ENCODE assay signal across 17 cellular contexts in genomic region chr3:79255696-79256095, GRCh38.
DNase-seq lines count a peak whose midpoint lies in the region; ATAC-seq and TF ChIP-seq lines count a peak whose summit lies in the region.
"Had no signal": no experiment of that assay in that cellular context is flagged by ENCODE, and none has a peak within 500 bp of the region (broad histone marks: within the 10 kb centered on the region; RNA-seq: fewer than 3 reads in every experiment).

No MANE protein-coding gene starts in this region.

- no peak overlapping the region for H3K4me3 Mint-ChIP-seq in T-helper 2 cell treated with Interferon-gamma antibody and Interleukin-4, amounts not matched to agents 5 μg/mL and 100 μg/mL, for 36 hours
- no peak overlapping the region for H3K4me3 Mint-ChIP-seq in CD8-positive, alpha-beta memory T cell
- H3K4me3 Mint-ChIP-seq: CD4-positive, alpha-beta memory T cell; T-helper 1 cell treated with Interleukin-12 subunit alpha and Interleukin-12 subunit beta and Interleukin-4 antibody, amounts not matched to agents 30 μg/mL and 1 μg/mL, for 36 hours had no signal

- H3K4me1 ChIP-seq in GM23248 (ENCODE audit: insufficient read depth) (peaks cover 39% of the 10 kb centered on the region), smooth muscle cell (ENCODE audit: low read depth) (no peaks in the 10 kb centered on the region)
- H3K4me1 ChIP-seq in CD8-positive, alpha-beta memory T cell (ENCODE audit: insufficient read depth, low read length): no peaks in the 10 kb centered on the region

- H3K9me2 ChIP-seq in GM23248 (ENCODE audit: insufficient read depth): peaks cover 5% of the 10 kb centered on the region; the same call in 1 of the 2 replicates
- H3K9me2 ChIP-seq: SK-N-SH had no signal

- H3K4me2 ChIP-seq in GM23248 (ENCODE audit: unreplicated experiment) (no peak overlapping the region), smooth muscle cell (no peak overlapping the region)
- H3K4me2 ChIP-seq: PC-9, SK-N-SH had no signal

- H2AFZ ChIP-seq in GM23248 (no peak overlapping the region), smooth muscle cell (ENCODE audit: low read depth) (no peak overlapping the region)
- H2AFZ ChIP-seq: PC-9 had no signal

- H3K4me3 ChIP-seq in GM23248 (no peak overlapping the region), smooth muscle cell (no peak overlapping the region)
- H3K4me3 ChIP-seq in CD8-positive, alpha-beta memory T cell (ENCODE audit: low read length): no peak overlapping the region
- H3K4me3 ChIP-seq: K562, PC-9 had no signal

- H3K9me3 ChIP-seq in GM23248 (ENCODE audit: low read depth) (no peaks in the 10 kb centered on the region), smooth muscle cell (replicated peaks; ENCODE audit: low read depth) (no peaks in the 10 kb centered on the region)
- peaks cover 4% of the 10 kb centered on the region for H3K9me3 ChIP-seq in CD8-positive, alpha-beta memory T cell (ENCODE audit: low read length)
- H3K9me3 ChIP-seq: SK-N-SH had no signal

- DNase-seq in GM23248 (peak; percentile 13), MV-4-11 (lab: John Stamatoyannopoulos, UW) (peak; percentile 79), SKM-1 (lab: John Stamatoyannopoulos, UW; ENCODE audit: unreplicated experiment) (peak; percentile 28), smooth muscle cell (lab: John Stamatoyannopoulos, UW; ENCODE audit: unreplicated experiment) (no peak)
- no peak for DNase-seq in T-helper 2 cell treated with Interferon-gamma antibody and Interleukin-4, amounts not matched to agents 5 μg/mL and 100 μg/mL, for 36 hours (ENCODE audit: low spot score)
- no peak for DNase-seq in CD8-positive, alpha-beta memory T cell
- DNase-seq: ACHN; CD4-positive, alpha-beta memory T cell; DND-41; GF-D8; NCI-H187; NCI-H69; PC-9; SK-N-SH had no signal

- no peak for ATAC-seq in GM21529 (IDR thresholded peaks at IDR 0.05; ENCODE audit: unreplicated experiment)
- ATAC-seq: K562 had no signal

- H4K20me1 ChIP-seq in GM23248 (ENCODE audit: insufficient read depth) (no peaks in the 10 kb centered on the region), smooth muscle cell (ENCODE audit: low read depth) (no peaks in the 10 kb centered on the region)

- H3K27me3 Mint-ChIP-seq in T-helper 2 cell treated with Interferon-gamma antibody and Interleukin-4, amounts not matched to agents 5 μg/mL and 100 μg/mL, for 36 hours (ENCODE audit: low read depth): no peaks in the 10 kb centered on the region
- no peaks in the 10 kb centered on the region for H3K27me3 Mint-ChIP-seq in CD8-positive, alpha-beta memory T cell
- H3K27me3 Mint-ChIP-seq: CD4-positive, alpha-beta memory T cell had no signal

- H3K4me1 Mint-ChIP-seq in T-helper 2 cell treated with Interferon-gamma antibody and Interleukin-4, amounts not matched to agents 5 μg/mL and 100 μg/mL, for 36 hours (ENCODE audit: low read depth): no peaks in the 10 kb centered on the region
- H3K4me1 Mint-ChIP-seq in CD8-positive, alpha-beta memory T cell: no peaks in the 10 kb centered on the region
- H3K4me1 Mint-ChIP-seq: CD4-positive, alpha-beta memory T cell had no signal

- H3K36me3 ChIP-seq in GM23248 (ENCODE audit: low read depth) (no peaks in the 10 kb centered on the region), smooth muscle cell (ENCODE audit: low read depth) (no peaks in the 10 kb centered on the region)
- no peaks in the 10 kb centered on the region for H3K36me3 ChIP-seq in CD8-positive, alpha-beta memory T cell (ENCODE audit: insufficient read depth, low read length)

- no peak overlapping the region for H3K27ac ChIP-seq in GM23248
- H3K27ac ChIP-seq in smooth muscle cell (ENCODE audit: low read depth): peak overlapping the region; percentile 32
- no peak overlapping the region for H3K27ac ChIP-seq in CD8-positive, alpha-beta memory T cell (ENCODE audit: low read depth, low read length)
- H3K27ac ChIP-seq: PC-9 had no signal

- POLR2A ChIA-PET in CD8-positive, alpha-beta memory T cell (lab: Charles Lee): no interaction called here

- WGBS in GM23248 (ENCODE audit: low coverage in 1 of 2, low lambda C conversion rate in 2 of 2, missing lambda C conversion rate in 2 of 2), 2 experiments: 97 to 100% methylated on average over 2 of the region's 2 CpGs
- WGBS in smooth muscle cell (ENCODE audit: low lambda C conversion rate): 98% methylated on average over 2 of the region's 2 CpGs

- no peak overlapping the region for H3K27ac Mint-ChIP-seq in T-helper 2 cell treated with Interferon-gamma antibody and Interleukin-4, amounts not matched to agents 5 μg/mL and 100 μg/mL, for 36 hours
- H3K27ac Mint-ChIP-seq in CD8-positive, alpha-beta memory T cell: no peak overlapping the region
- H3K27ac Mint-ChIP-seq: CD4-positive, alpha-beta memory T cell; T-helper 1 cell treated with Interleukin-12 subunit alpha and Interleukin-12 subunit beta and Interleukin-4 antibody, amounts not matched to agents 30 μg/mL and 1 μg/mL, for 36 hours had no signal

- CTCF ChIA-PET in CD8-positive, alpha-beta memory T cell (lab: Charles Lee): no interaction called here

- H3K9ac ChIP-seq in GM23248: no peak overlapping the region
- no peak overlapping the region for H3K9ac ChIP-seq in smooth muscle cell (ENCODE audit: low read depth)
- H3K9ac ChIP-seq: SK-N-SH had no signal

- in situ Hi-C loops in GM23248 (cut with MboI): no loop called here

- no peaks in the 10 kb centered on the region for H3K36me3 Mint-ChIP-seq in T-helper 2 cell treated with Interferon-gamma antibody and Interleukin-4, amounts not matched to agents 5 μg/mL and 100 μg/mL, for 36 hours (ENCODE audit: low read depth)
- H3K36me3 Mint-ChIP-seq in CD8-positive, alpha-beta memory T cell: no peaks in the 10 kb centered on the region
- H3K36me3 Mint-ChIP-seq: CD4-positive, alpha-beta memory T cell had no signal

- H3K9me3 Mint-ChIP-seq in T-helper 2 cell treated with Interferon-gamma antibody and Interleukin-4, amounts not matched to agents 5 μg/mL and 100 μg/mL, for 36 hours: peaks cover 14% of the 10 kb centered on the region
- peaks cover 3 to 23% (median 13%) of the 10 kb centered on the region in 5 donors for H3K9me3 Mint-ChIP-seq in CD8-positive, alpha-beta memory T cell

- H3K79me2 ChIP-seq in GM23248 (ENCODE audit: insufficient read depth) (no peaks in the 10 kb centered on the region), smooth muscle cell (ENCODE audit: low read depth) (no peaks in the 10 kb centered on the region)

- TF ChIP-seq CTCF in smooth muscle cell (IDR thresholded peaks at IDR 0.05; ENCODE audit: borderline replicate concordance, insufficient read depth, poor library complexity, severe bottlenecking): no peak

- H3F3A ChIP-seq in GM23248 (ENCODE audit: insufficient read depth): peaks cover 32% of the 10 kb centered on the region
- no peaks in the 10 kb centered on the region for H3F3A ChIP-seq in smooth muscle cell (ENCODE audit: low read depth)

- H3K27me3 ChIP-seq in GM23248 (replicated peaks; ENCODE audit: insufficient read depth) (no peaks in the 10 kb centered on the region), smooth muscle cell (ENCODE audit: low read depth) (no peaks in the 10 kb centered on the region)
- no peaks in the 10 kb centered on the region for H3K27me3 ChIP-seq in CD8-positive, alpha-beta memory T cell (ENCODE audit: insufficient read depth, low read length, poor library complexity, severe bottlenecking)

Comparison
In these comparisons a context has a peak if more than half of its experiments do, and no peak if none do; other contexts are left out.
1. DNase-seq: peak in GM23248 (single experiment), MV-4-11 (single experiment) and SKM-1 (single experiment); none in smooth muscle cell (single experiment), T-helper 2 cell treated with Interferon-gamma antibody and Interleukin-4, amounts not matched to agents 5 μg/mL and 100 μg/mL, for 36 hours (single experiment) and CD8-positive, alpha-beta memory T cell (0 of 5).